In the genomic region with DNA sequence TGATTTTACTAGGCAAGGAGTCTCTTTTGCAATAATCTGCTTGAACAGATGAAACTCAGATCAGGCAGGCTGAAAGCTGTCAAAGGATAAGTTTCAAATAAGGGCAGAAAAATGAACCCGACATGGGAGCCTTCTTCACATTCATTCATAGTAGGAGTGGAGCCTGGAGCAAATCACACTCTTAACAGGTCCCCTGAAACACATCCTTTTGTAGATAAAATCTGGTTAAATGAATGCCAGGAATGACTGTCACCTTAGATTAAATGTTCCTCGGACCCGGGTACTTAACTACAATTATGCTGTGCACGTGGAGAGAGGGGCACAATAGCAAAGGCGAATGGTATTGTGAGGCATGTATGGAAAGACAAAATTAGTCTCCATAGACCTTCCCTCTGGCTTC, we compare ENCODE assay signal across 9 cellular contexts.
"Had no signal": no experiment of that assay in that cellular context is flagged by ENCODE, and none has a peak within 500 bp of the region (broad histone marks: within the 10 kb centered on the region; RNA-seq: fewer than 3 reads in every experiment).

No MANE protein-coding gene starts in this region.

- H2AFZ ChIP-seq: GM23248, GM23338 had no signal

- H3K4me1 ChIP-seq: HAP-1 had no signal

- H3K36me3 ChIP-seq: HAP-1 had no signal

- H3K4me3 ChIP-seq: GM23248, GM23338, HAP-1 had no signal

- H3K4me3 Mint-ChIP-seq: GM23338, H9, HFFc6 had no signal

- H3K9ac ChIP-seq: GM23248 had no signal

- ATAC-seq: GM23338, HCT116 had no signal

- H3K27ac Mint-ChIP-seq: GM23338, H9, HFFc6 had no signal

- H3K4me1 Mint-ChIP-seq: GM23338, H9 had no signal

- H3K4me2 ChIP-seq: GM23338 had no signal

- H3K9me3 Mint-ChIP-seq: H9 had no signal

- H3K27ac ChIP-seq: GM23248 had no signal

- H3K9me3 ChIP-seq: HAP-1 had no signal

- DNase-seq: GM23248, GOT3, H7, H9, HCEC 1CT, HFFc6 had no signal
